11 cellular contexts compared by ENCODE assay signal in genomic region chr3:197372076-197372661, GRCh38.
A peak's percentile ranks its signal among the peaks of the same experiment; 100 is the strongest.
DNase-seq lines count a peak whose midpoint lies in the region; ATAC-seq, FAIRE-seq and TF ChIP-seq lines count a peak whose summit lies in the region.
"Had no signal": no experiment of that assay in that cellular context is flagged by ENCODE, and none has a peak within 500 bp of the region (broad histone marks: within the 10 kb centered on the region; RNA-seq: fewer than 3 reads in every experiment).

No MANE protein-coding gene starts in this region.

- H3K4me1 Mint-ChIP-seq in activated T-helper 2 cell treated with anti-CD3 and anti-CD28 coated beads, Interferon-gamma antibody, Interleukin-2, Interleukin-4, amounts not matched to agents 10 μg/mL and 5 μg/mL and 100 μg/mL, durations not matched to agents 14 hours and 24 hours and 36 hours (ENCODE audit: low read depth): no peaks in the 10 kb centered on the region

- no peak overlapping the region for H3K4me3 ChIP-seq in choroid plexus epithelial cell (ENCODE audit: low read depth, low read length)

- no peak for FAIRE-seq in D721Med (lab: Jason Lieb, UNC)
- FAIRE-seq: H1 had no signal

- H3K4me3 Mint-ChIP-seq in activated T-helper 2 cell treated with anti-CD3 and anti-CD28 coated beads, Interferon-gamma antibody, Interleukin-2, Interleukin-4, amounts not matched to agents 10 μg/mL and 5 μg/mL and 100 μg/mL, durations not matched to agents 14 hours and 24 hours and 36 hours (ENCODE audit: low read depth): no peak overlapping the region
- H3K4me3 Mint-ChIP-seq: activated CD8-positive, alpha-beta T cell treated with anti-CD3 and anti-CD28 coated beads, Interleukin-2, amount 10 ng/mL, durations not matched to agents 7 days and 5 days had no signal

- H3K27me3 Mint-ChIP-seq in activated T-helper 2 cell treated with anti-CD3 and anti-CD28 coated beads, Interferon-gamma antibody, Interleukin-2, Interleukin-4, amounts not matched to agents 10 μg/mL and 5 μg/mL and 100 μg/mL, durations not matched to agents 14 hours and 24 hours and 36 hours (ENCODE audit: low read depth): peaks cover 16% of the 10 kb centered on the region

- ATAC-seq in HG03469 (IDR thresholded peaks at IDR 0.05; ENCODE audit: unreplicated experiment): no peak
- ATAC-seq: activated CD8-positive, alpha-beta T cell treated with anti-CD3 and anti-CD28 coated beads, Interleukin-2, amount 10 ng/mL, durations not matched to agents 7 days and 5 days had no signal

- H3K36me3 Mint-ChIP-seq in activated T-helper 2 cell treated with anti-CD3 and anti-CD28 coated beads, Interferon-gamma antibody, Interleukin-2, Interleukin-4, amounts not matched to agents 10 μg/mL and 5 μg/mL and 100 μg/mL, durations not matched to agents 14 hours and 24 hours and 36 hours (ENCODE audit: low read depth): no peaks in the 10 kb centered on the region

- no peak overlapping the region for H3K27ac Mint-ChIP-seq in activated T-helper 2 cell treated with anti-CD3 and anti-CD28 coated beads, Interferon-gamma antibody, Interleukin-2, Interleukin-4, amounts not matched to agents 10 μg/mL and 5 μg/mL and 100 μg/mL, durations not matched to agents 14 hours and 24 hours and 36 hours
- H3K27ac Mint-ChIP-seq: activated CD8-positive, alpha-beta T cell treated with anti-CD3 and anti-CD28 coated beads, Interleukin-2, amount 10 ng/mL, durations not matched to agents 7 days and 5 days had no signal

- TF ChIP-seq CTCF in choroid plexus epithelial cell (conservative IDR thresholded peaks at IDR 0.05; ENCODE audit: low read depth, low read length) (no peak), D721Med (IDR thresholded peaks at IDR 0.05; ENCODE audit: insufficient read depth, missing control alignments) (no peak)

- intact Hi-C loops in activated T-helper 2 cell treated with anti-CD3 and anti-CD28 coated beads, Interferon-gamma antibody, Interleukin-2, Interleukin-4, amounts not matched to agents 10 μg/mL and 5 μg/mL and 100 μg/mL, durations not matched to agents 14 hours and 24 hours and 36 hours (cut with micrococcal nuclease): no loop called here

- H3K9me3 Mint-ChIP-seq in activated T-helper 2 cell treated with anti-CD3 and anti-CD28 coated beads, Interferon-gamma antibody, Interleukin-2, Interleukin-4, amounts not matched to agents 10 μg/mL and 5 μg/mL and 100 μg/mL, durations not matched to agents 14 hours and 24 hours and 36 hours: no peaks in the 10 kb centered on the region

- peak; percentile 70 for DNase-seq in AG08396 (ENCODE audit: low spot score)
- DNase-seq in LHCN-M2 (ENCODE audit: low read depth): peak; percentile 98
- DNase-seq in choroid plexus epithelial cell (ENCODE audit: low read depth): peak; percentile 92
- peak; percentile 58 for DNase-seq in mucosa of gallbladder (ENCODE audit: low spot score)
- DNase-seq in activated T-helper 2 cell treated with anti-CD3 and anti-CD28 coated beads, Interferon-gamma antibody, Interleukin-2, Interleukin-4, amounts not matched to agents 10 μg/mL and 5 μg/mL and 100 μg/mL, durations not matched to agents 14 hours and 24 hours and 36 hours (ENCODE audit: low spot score): no peak
- DNase-seq in stimulated activated CD4-positive, alpha-beta T cell treated with anti-CD3 and anti-CD28 coated beads, Interleukin-2, amount 100 ng/mL, for 24 hours: no peak
- DNase-seq in D721Med (ENCODE audit: insufficient read length, low spot score): no peak
- DNase-seq: activated CD8-positive, alpha-beta T cell treated with anti-CD3 and anti-CD28 coated beads, Interleukin-2, amount 10 ng/mL, durations not matched to agents 7 days and 5 days; NCI-H1048 had no signal

Comparison
In these comparisons a context has a peak if more than half of its experiments do, and no peak if none do; other contexts are left out.
1. DNase-seq: peak in AG08396 (single experiment), LHCN-M2 (single experiment), choroid plexus epithelial cell (single experiment) and mucosa of gallbladder (single experiment); none in activated T-helper 2 cell treated with anti-CD3 and anti-CD28 coated beads, Interferon-gamma antibody, Interleukin-2, Interleukin-4, amounts not matched to agents 10 μg/mL and 5 μg/mL and 100 μg/mL, durations not matched to agents 14 hours and 24 hours and 36 hours (single experiment), stimulated activated CD4-positive, alpha-beta T cell treated with anti-CD3 and anti-CD28 coated beads, Interleukin-2, amount 100 ng/mL, for 24 hours (0 of 2) and D721Med (single experiment).